In genomic region chr9:38020251-38021076, GRCh38 we compare ENCODE assay signal across 14 cellular contexts. TPM values are rescaled to one million over a fixed set of nuclear protein-coding genes. Genes with fewer than 3 reads are reported as not detected.
A peak's percentile ranks its signal among the peaks of the same experiment; 100 is the strongest.
DNase-seq lines count a peak whose midpoint lies in the region; ATAC-seq, FAIRE-seq and TF ChIP-seq lines count a peak whose summit lies in the region.
"Had no signal": no experiment of that assay in that cellular context is flagged by ENCODE, and none has a peak within 500 bp of the region (broad histone marks: within the 10 kb centered on the region; RNA-seq: fewer than 3 reads in every experiment).

No MANE protein-coding gene starts in this region.

- intact Hi-C loops in IMR-90 (cut with micrococcal nuclease), result loop anchor here (5.0 kb wide), 1 partner anchor 43 kb away; no protein-coding TSS in a partner anchor
- intact Hi-C loops in K562 (cut with micrococcal nuclease), result no loop called here

- TF ChIP-seq POLR2A in IMR-90 (IDR thresholded peaks at IDR 0.05; ENCODE audit: low read depth, low read length) (no peak), K562 (conservative IDR thresholded peaks at IDR 0.05) (no peak)

- H3K9me1 ChIP-seq in IMR-90 (ENCODE audit: insufficient read depth, low read length), result peaks cover 39% of the 10 kb centered on the region
- no peaks in the 10 kb centered on the region for H3K9me1 ChIP-seq in K562 (ENCODE audit: control insufficient read depth, insufficient read depth, low read length)

- no peaks in the 10 kb centered on the region for H3K27me3 ChIP-seq in BLaER1 treated with 17β-estradiol and CSF1 and Interleukin-3, amounts not matched to agents 10 nM and 100 nM
- H3K27me3 ChIP-seq in IMR-90 (ENCODE audit: control insufficient read depth, insufficient read depth, low read length), result no peaks in the 10 kb centered on the region
- no peaks in the 10 kb centered on the region for H3K27me3 ChIP-seq in K562 (ENCODE audit: control insufficient read depth in 2 of 2, insufficient read depth in 2 of 2, low read length in 2 of 2)
- no peaks in the 10 kb centered on the region for H3K27me3 ChIP-seq in muscle layer of colon (ENCODE audit: control insufficient read depth in 1 of 2, insufficient read depth in 2 of 2, low read length in 2 of 2)
- H3K27me3 ChIP-seq: upper lobe of left lung had no signal

- dilution Hi-C loops in IMR-90 (cut with HindIII; ENCODE audit: low sequenced_read_pairs, unreplicated experiment), result no loop called here

- peak overlapping the region; percentile 44; the same call in 1 of the 2 replicates for H3K56ac ChIP-seq in IMR-90 (ENCODE audit: extremely low read depth, insufficient read depth, low read length)

- H3K4me1 ChIP-seq in BLaER1 treated with 17β-estradiol and CSF1 and Interleukin-3, amounts not matched to agents 10 nM and 100 nM, result peaks cover 15 to 72% (median 52%) of the 10 kb centered on the region in 10 experiments
- peaks cover 67% of the 10 kb centered on the region for H3K4me1 ChIP-seq in IMR-90 (ENCODE audit: control insufficient read depth, insufficient read depth, low read length)
- peaks cover 7 to 17% of the 10 kb centered on the region in 2 experiments; a peak in 3 of 5 replicates for H3K4me1 ChIP-seq in K562 (replicated peaks in 1 of 2; ENCODE audit: control insufficient read depth in 2 of 2, insufficient read depth in 2 of 2, low read length in 2 of 2)
- H3K4me1 ChIP-seq in muscle layer of colon (ENCODE audit: insufficient read depth, low read length), result peaks cover 82% of the 10 kb centered on the region

- CTCF ChIA-PET in IMR-90 (lab: Yijun Ruan, JAX), result no interaction called here
- CTCF ChIA-PET in K562 (lab: Yijun Ruan, JAX; ENCODE audit: low intra/inter-chr PET ratio), result no interaction called here

- no peak for ATAC-seq in IMR-90 (ENCODE audit: low read depth)
- ATAC-seq in K562, result no peak
- no peak for ATAC-seq in HG03139 (IDR thresholded peaks at IDR 0.05; ENCODE audit: unreplicated experiment)
- ATAC-seq in HG02623 (IDR thresholded peaks at IDR 0.05; ENCODE audit: unreplicated experiment), result no peak

- peak overlapping the region; percentile 93; the same call in 1 of the 2 replicates for H3K4ac ChIP-seq in IMR-90 (ENCODE audit: low read depth, low read length)

- no peak for TF ChIP-seq CTCF in IMR-90 (conservative IDR thresholded peaks at IDR 0.05; ENCODE audit: low read depth, low read length)
- TF ChIP-seq CTCF in K562 (IDR thresholded peaks at IDR 0.05 in 2 of 3, conservative IDR thresholded peaks at IDR 0.05 in 1 of 3; ENCODE audit: insufficient read depth in 2 of 3, low read depth in 1 of 3, low read length in 3 of 3), result no peak

- BruUV-seq in IMR-90 (replicated peaks; lab: Mats Ljungman, UMichigan), result no TSS peak
- BruUV-seq in K562 (replicated peaks; lab: Mats Ljungman, UMichigan), result no TSS peak

- peak overlapping the region in 1 of 2 experiments; percentile 51; a peak in 3 of 4 replicates for H4K8ac ChIP-seq in IMR-90 (ENCODE audit: low read depth in 2 of 2, low read length in 2 of 2)

- H3K9ac ChIP-seq in BLaER1 treated with 17β-estradiol and CSF1 and Interleukin-3, amounts not matched to agents 10 nM and 100 nM, result no peak overlapping the region; a peak in 1 of 22 replicates
- H3K9ac ChIP-seq in IMR-90 (ENCODE audit: low read depth, low read length) (no peak overlapping the region; the same call in 1 of the 2 replicates), K562 (ENCODE audit: insufficient read depth in 1 of 2, low read depth in 2 of 2, low read length in 2 of 2) (no peak overlapping the region; a peak in 1 of 4 replicates), muscle layer of colon (ENCODE audit: low read length) (peak overlapping the region; percentile 13)

- H3K23ac ChIP-seq in IMR-90 (ENCODE audit: low read depth, low read length), result peak overlapping the region; percentile 61

- H3K36me3 ChIP-seq in BLaER1 treated with 17β-estradiol and CSF1 and Interleukin-3, amounts not matched to agents 10 nM and 100 nM, result peaks cover 0 to 6% (median 0%) of the 10 kb centered on the region in 11 experiments; a peak in 1 of 22 replicates
- H3K36me3 ChIP-seq in IMR-90 (ENCODE audit: control insufficient read depth, insufficient read depth, low read length), result peaks cover 13% of the 10 kb centered on the region
- peaks cover 3% of the 10 kb centered on the region; the same call in 1 of the 3 replicates for H3K36me3 ChIP-seq in K562 (ENCODE audit: control insufficient read depth, insufficient read depth, low read length)
- H3K36me3 ChIP-seq in muscle layer of colon (ENCODE audit: insufficient read depth, low read length), result no peaks in the 10 kb centered on the region
- H3K36me3 ChIP-seq: upper lobe of left lung had no signal

- POLR2A ChIA-PET in IMR-90 (lab: Charles Lee; ENCODE audit: unreplicated experiment) (no interaction called here), K562 (lab: Yijun Ruan, JAX) (interaction anchor here (0.8 to 0.9 kb wide), 2 partner anchors 9 to 12 kb away, joined by 3 read pairs; no protein-coding TSS in a partner anchor)

- H3K27ac ChIP-seq in BLaER1 treated with 17β-estradiol and CSF1 and Interleukin-3, amounts not matched to agents 10 nM and 100 nM, result peak overlapping the region in 6 of 11 experiments; percentile 17 to 43 (median 40); a peak in 7 of 22 replicates
- H3K27ac ChIP-seq in IMR-90 (ENCODE audit: insufficient read depth, low read length), result peak overlapping the region; percentile 49; the same call in 1 of the 2 replicates
- H3K27ac ChIP-seq in K562 (ENCODE audit: extremely low read depth, low read depth, low read length), result no peak overlapping the region
- H3K27ac ChIP-seq in muscle layer of colon (ENCODE audit: low read depth, low read length), result peak overlapping the region; percentile 82

- H4K5ac ChIP-seq in IMR-90 (ENCODE audit: low read depth, low read length), result peak overlapping the region; percentile 30; the same call in 1 of the 2 replicates

- peaks cover 32 to 89% of the 10 kb centered on the region in 2 experiments for H3K79me1 ChIP-seq in IMR-90 (ENCODE audit: low read depth in 1 of 2, low read length in 2 of 2)

- in situ Hi-C loops in IMR-90 (cut with MboI; ENCODE audit: low sequenced_read_pairs), result loop anchor here (5.0 kb wide), 1 partner anchor 42 kb away; no protein-coding TSS in a partner anchor
- in situ Hi-C loops in K562 (cut with MboI), result no loop called here

- peak overlapping the region; percentile 38; the same call in 1 of the 2 replicates for H2BK20ac ChIP-seq in IMR-90 (ENCODE audit: low read depth, low read length)

- TF ChIP-seq RAD21 in IMR-90 (IDR thresholded peaks at IDR 0.05; ENCODE audit: low read length), result no peak
- no peak for TF ChIP-seq RAD21 in K562 (CRISPR knock-in tag; conservative IDR thresholded peaks at IDR 0.05 in 1 of 2, IDR thresholded peaks at IDR 0.05 in 1 of 2)

- H2AFZ ChIP-seq in IMR-90 (replicated peaks; ENCODE audit: low read length, poor library complexity), result no peak overlapping the region
- no peak overlapping the region for H2AFZ ChIP-seq in K562 (ENCODE audit: low read depth, low read length)

- H4K91ac ChIP-seq in IMR-90 (ENCODE audit: insufficient read depth, low read depth, low read length), result peak overlapping the region; percentile 94; the same call in 1 of the 2 replicates

- 100% methylated on average over 3 of the region's 10 CpGs; no CpG with 5 or more reads in 1 of the 2 experiments for WGBS in IMR-90 (ENCODE audit: extremely low coverage in 2 of 2, insufficient read length in 1 of 2), 2 experiments
- WGBS in K562 (ENCODE audit: insufficient coverage, low coverage, missing lambda C conversion rate), result 64% methylated on average over 10 of the region's 10 CpGs

- H2AK5ac ChIP-seq in IMR-90 (ENCODE audit: low read depth, low read length), result peak overlapping the region; percentile 18

- H3K4me3 ChIP-seq in BLaER1 treated with 17β-estradiol and CSF1 and Interleukin-3, amounts not matched to agents 10 nM and 100 nM, result 0 out of 20 replicates have a peak overlapping the region, but pooled peaks of 1 of the 10 experiments have one; percentile 27
- H3K4me3 ChIP-seq in IMR-90 (ENCODE audit: insufficient read depth, low read depth, low read length) (no peak overlapping the region), K562 (no peak overlapping the region), muscle layer of colon (ENCODE audit: low read depth in 1 of 2, low read length in 2 of 2) (no peak overlapping the region)
- H3K4me3 ChIP-seq: upper lobe of left lung had no signal

- H4K20me1 ChIP-seq in BLaER1 treated with 17β-estradiol and CSF1 and Interleukin-3, amounts not matched to agents 10 nM and 100 nM, result peaks cover 0 to 78% (median 0%) of the 10 kb centered on the region in 11 experiments; a peak in 5 of 22 replicates
- H4K20me1 ChIP-seq in IMR-90 (ENCODE audit: insufficient read depth, low read length) (peaks cover 28% of the 10 kb centered on the region), K562 (replicated peaks; ENCODE audit: control insufficient read depth, insufficient read depth, low read length) (peaks cover 24% of the 10 kb centered on the region)

- no peak for FAIRE-seq in K562 (lab: Jason Lieb, UNC)
- FAIRE-seq: GM12892 had no signal

- H3K14ac ChIP-seq in IMR-90 (replicated peaks; ENCODE audit: low read depth, low read length), result peak overlapping the region; percentile 66

- peak overlapping the region; percentile 20 for H3K18ac ChIP-seq in IMR-90 (ENCODE audit: low read depth, low read length)

- peak overlapping the region in 10 of 11 experiments; percentile 25 to 78 (median 66); a peak in 19 of 22 replicates for H3K4me2 ChIP-seq in BLaER1 treated with 17β-estradiol and CSF1 and Interleukin-3, amounts not matched to agents 10 nM and 100 nM
- no peak overlapping the region for H3K4me2 ChIP-seq in IMR-90 (ENCODE audit: low read depth, low read length)
- no peak overlapping the region for H3K4me2 ChIP-seq in K562 (ENCODE audit: insufficient read depth, low read length)

- peak overlapping the region; percentile 92 for H2BK120ac ChIP-seq in IMR-90 (ENCODE audit: low read depth, low read length)

- peak overlapping the region; percentile 3 for H2AK9ac ChIP-seq in IMR-90 (replicated peaks; ENCODE audit: low read depth, low read length, poor library complexity)

- no peaks in the 10 kb centered on the region for H3K9me3 ChIP-seq in BLaER1 treated with 17β-estradiol and CSF1 and Interleukin-3, amounts not matched to agents 10 nM and 100 nM (replicated peaks in 1 of 11)
- H3K9me3 ChIP-seq in IMR-90 (ENCODE audit: control insufficient read depth, insufficient read depth, low read length) (no peaks in the 10 kb centered on the region), K562 (replicated peaks; ENCODE audit: control insufficient read depth, insufficient read depth, low read depth, low read length) (no peaks in the 10 kb centered on the region), muscle layer of colon (ENCODE audit: low read length) (no peaks in the 10 kb centered on the region)
- H3K9me3 ChIP-seq: upper lobe of left lung had no signal

- peak overlapping the region; percentile 35; the same call in 1 of the 3 replicates for H2BK15ac ChIP-seq in IMR-90 (ENCODE audit: low read depth, low read length)

- peaks cover 5% of the 10 kb centered on the region; the same call in 1 of the 3 replicates for H3K79me2 ChIP-seq in K562 (ENCODE audit: control insufficient read depth, insufficient read depth, low read length)

- DNase-seq in IMR-90, result no peak
- no peak for DNase-seq in K562 (ENCODE audit: extremely low read depth in 1 of 4, low spot score in 3 of 4)
- no peak for DNase-seq in DMS153 (lab: John Stamatoyannopoulos, UW)
- no peak for DNase-seq in C1 segment of cervical spinal cord (lab: John Stamatoyannopoulos, UW)
- DNase-seq: activated CD4-positive, alpha-beta T cell treated with anti-CD3 and anti-CD28 coated beads, Interleukin-2, amount 10 ng/mL, durations not matched to agents 7 days and 5 days; activated gamma-delta T cell; NCI-H187 treated with DMSO at 0.1 percent for 48 hours; posterior cingulate gyrus; upper lobe of left lung had no signal

- H2BK5ac ChIP-seq in IMR-90 (ENCODE audit: low read depth, low read length, poor library complexity, severe bottlenecking), result peak overlapping the region; percentile 64

- TF ChIP-seq EP300 in K562 (IDR thresholded peaks at IDR 0.05; ENCODE audit: low read length), result no peak

RNA-seq across cellular contexts. Expression of gene SHB, which starts 48.6 kb away (rescaled TPM):
- total RNA-seq in IMR-90 (2012; rRNA removed) (6.1 and 7.8 TPM in 2 replicates), K562 (2014; rRNA removed) (11.7 and 12.8 TPM in 2 replicates), K562 (2014; rRNA removed; fragmentation: Illumina TruSeq; extraction: Trizol) (3.8 and 4.0 TPM in 2 replicates), K562 (2015; rRNA removed; fragmentation: Illumina TruSeq; extraction: Trizol) (5.1 and 5.3 TPM in 2 replicates), K562 (2021) (15.4 and 16.0 TPM in 2 replicates)
- polyA plus RNA-seq in IMR-90 (2012; rRNA removed) (20.4 and 22.9 TPM in 2 replicates), K562 (2011; rRNA removed) (3.4 and 5.1 TPM in 2 replicates), K562 (2014; fragmentation: Illumina TruSeq; extraction: Trizol) (9.6 TPM in 2 replicates), K562 (2014; fragmentation: Nextera tagmentation; extraction: Ambion mirVana) (1 to 10 TPM in 1 of 2 experiments, under 1 TPM in 1; 0.78 to 1.0 TPM), K562 (2014; rRNA removed) (6.0 and 7.5 TPM in 2 replicates)
- polyA plus RNA-seq in IMR-90 (2012; cell fraction: cytosol; rRNA removed), result 15.8 and 28.1 TPM in 2 replicates
- 36.9 and 39.5 TPM in 2 replicates for polyA plus RNA-seq in IMR-90 (2012; cell fraction: nucleus; rRNA removed; ENCODE audit: low replicate concordance)
- 6.5 and 13.7 TPM in 2 replicates for total RNA-seq in K562 (2011; cell fraction: chromatin; rRNA removed; ENCODE audit: low replicate concordance)
- 10.4 and 10.7 TPM in 2 replicates for total RNA-seq in K562 (2011; cell fraction: nucleolus; rRNA removed)
- 6.3 and 8.7 TPM in 2 replicates for total RNA-seq in K562 (2011; cell fraction: nucleoplasm; rRNA removed)
- 4.1 and 8.5 TPM in 2 replicates for polyA plus RNA-seq in K562 (2011; cell fraction: cytosol; rRNA removed)
- 4.9 and 8.5 TPM in 2 replicates for polyA plus RNA-seq in K562 (2011; cell fraction: nucleus; rRNA removed)
- polyA plus RNA-seq in K562 (2012), result 8.2 and 8.9 TPM in 2 replicates
- polyA minus RNA-seq in K562 (2011; rRNA and poly(A)+ RNA removed), result 4.6 and 5.7 TPM in 2 replicates
- 7.4 and 12.6 TPM in 2 replicates for polyA minus RNA-seq in K562 (2011; cell fraction: cytosol; rRNA and poly(A)+ RNA removed)
- 6.3 and 6.4 TPM in 2 replicates for polyA minus RNA-seq in K562 (2011; cell fraction: nucleus; rRNA and poly(A)+ RNA removed)
- total RNA-seq: activated CD4-positive, alpha-beta T cell treated with anti-CD3 and anti-CD28 coated beads, Interleukin-2, amount 10 ng/mL, durations not matched to agents 7 days and 5 days had no signal

Comparison
In these comparisons a context has a peak if more than half of its experiments do, and no peak if none do; other contexts are left out.
1. H3K4me2 ChIP-seq: peak in BLaER1 treated with 17β-estradiol and CSF1 and Interleukin-3, amounts not matched to agents 10 nM and 100 nM (10 of 11); none in IMR-90 (single experiment) and K562 (single experiment).